In the genomic region with DNA sequence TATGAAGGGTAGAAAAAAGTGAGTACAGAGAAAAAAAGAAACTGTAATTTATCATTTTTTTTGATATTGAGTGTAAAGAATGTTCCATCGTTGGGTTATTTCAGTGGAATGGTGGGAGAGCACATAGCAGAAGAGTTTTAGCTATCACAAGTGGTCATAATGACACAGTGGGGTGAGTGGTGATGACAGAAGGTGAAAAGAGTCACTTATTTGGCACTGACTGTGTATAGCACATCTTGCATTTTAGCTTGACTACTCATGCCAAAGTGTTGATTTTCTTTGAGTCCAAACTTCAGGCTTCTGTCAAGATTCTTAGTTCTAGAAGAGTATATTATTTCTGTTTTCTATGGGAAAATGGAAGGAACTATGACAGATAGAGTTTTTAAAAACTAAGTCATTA, we compare ENCODE assay signal across 25 cellular contexts.
DNase-seq lines count a peak whose midpoint lies in the region; ATAC-seq and TF ChIP-seq lines count a peak whose summit lies in the region.
"Had no signal": no experiment of that assay in that cellular context is flagged by ENCODE, and none has a peak within 500 bp of the region (broad histone marks: within the 10 kb centered on the region; RNA-seq: fewer than 3 reads in every experiment).

No MANE protein-coding gene starts in this region.

- H3K27me3 Mint-ChIP-seq in CD4-positive, alpha-beta T cell = no peaks in the 10 kb centered on the region
- H3K27me3 Mint-ChIP-seq: B cell; CD8-positive, alpha-beta memory T cell had no signal

- no peaks in the 10 kb centered on the region for H3K4me1 Mint-ChIP-seq in CD4-positive, alpha-beta T cell (ENCODE audit: low read depth)
- H3K4me1 Mint-ChIP-seq: CD8-positive, alpha-beta memory T cell had no signal

- no peaks in the 10 kb centered on the region for H3K9me3 Mint-ChIP-seq in CD4-positive, alpha-beta T cell

- no peak for ATAC-seq in CD4-positive, alpha-beta T cell (ENCODE audit: poor library complexity)
- ATAC-seq in HG03378 (IDR thresholded peaks at IDR 0.05; ENCODE audit: unreplicated experiment) = no peak
- ATAC-seq: A549, PC-3 had no signal

- no peak overlapping the region for H3K27ac ChIP-seq in CD4-positive, alpha-beta T cell (ENCODE audit: low read depth, low read length)
- H3K27ac ChIP-seq: A549, C4-2B, SJCRH30 had no signal

- POLR2A ChIA-PET in CD4-positive, alpha-beta T cell (lab: Charles Lee) = no interaction called here

- TF ChIP-seq CTCF in choroid plexus epithelial cell (conservative IDR thresholded peaks at IDR 0.05; ENCODE audit: low read depth, low read length) (no peak), foreskin fibroblast (IDR thresholded peaks at IDR 0.05; ENCODE audit: low read depth, low read length) (no peak)
- no peak for TF ChIP-seq CTCF in CD4-positive, alpha-beta T cell (IDR thresholded peaks at IDR 0.05)

- H3K4me3 ChIP-seq in choroid plexus epithelial cell (ENCODE audit: low read depth, low read length) = no peak overlapping the region
- H3K4me3 ChIP-seq in foreskin fibroblast (ENCODE audit: low read depth in 1 of 2, low read length in 2 of 2) = no peak overlapping the region
- H3K4me3 ChIP-seq in skeletal muscle cell (ENCODE audit: low read depth, low read length) = no peak overlapping the region
- H3K4me3 ChIP-seq: A549, SJCRH30 had no signal

- H3K9me3 ChIP-seq in CD4-positive, alpha-beta T cell (ENCODE audit: control insufficient read depth, low read length) = no peaks in the 10 kb centered on the region
- H3K9me3 ChIP-seq: A549, SJCRH30 had no signal

- DNase-seq in HCEC 1CT (peak; percentile 17), choroid plexus epithelial cell (ENCODE audit: low read depth) (peak; percentile 94), foreskin fibroblast (peak; percentile 5 to 16), skeletal muscle cell (ENCODE audit: low read depth) (peak; percentile 68), SK-N-DZ (ENCODE audit: low spot score) (no peak), cerebellar cortex (ENCODE audit: low spot score) (no peak)
- no peak for DNase-seq in CD4-positive, alpha-beta T cell
- DNase-seq: Calu3; CD8-positive, alpha-beta memory T cell; DMS79 treated with DMSO at 0.1 percent for 48 hours; GF-D8; H7; KBM-7; MV-4-11; NCI-H1105 treated with DMSO at 0.1 percent for 48 hours; NCI-H2029; NCI-H446 treated with DMSO at 0.1 percent for 48 hours; NCI-H82; NK-92 treated with Interleukin-12 subunit alpha and Interleukin-12 subunit beta, amount 100 ng/mL, for 24 hours; PC-3; SJCRH30 had no signal

- H3K27me3 ChIP-seq in CD4-positive, alpha-beta T cell (ENCODE audit: control insufficient read depth, insufficient read depth, low read length) = peaks cover 5% of the 10 kb centered on the region
- H3K27me3 ChIP-seq: SJCRH30 had no signal

- CTCF ChIA-PET in CD4-positive, alpha-beta T cell (lab: Charles Lee) = interaction anchor here (0.5 to 1.4 kb wide), 3 partner anchors 11 to 1888 kb away, joined by 3 read pairs; no protein-coding TSS in a partner anchor

- intact Hi-C loops in CD4-positive, alpha-beta T cell (cut with DNase I, micrococcal nuclease) = no loop called here

- H3K27ac Mint-ChIP-seq in CD4-positive, alpha-beta T cell = no peak overlapping the region
- H3K27ac Mint-ChIP-seq: B cell; CD8-positive, alpha-beta memory T cell had no signal

- H3K36me3 Mint-ChIP-seq in CD4-positive, alpha-beta T cell (ENCODE audit: low read depth) = no peaks in the 10 kb centered on the region
- H3K36me3 Mint-ChIP-seq: CD8-positive, alpha-beta memory T cell had no signal

- H3K4me3 Mint-ChIP-seq in CD4-positive, alpha-beta T cell = no peak overlapping the region
- H3K4me3 Mint-ChIP-seq: B cell; CD8-positive, alpha-beta memory T cell had no signal

Comparison
In these comparisons a context has a peak if more than half of its experiments do, and no peak if none do; other contexts are left out.
1. DNase-seq: peak in HCEC 1CT (single experiment), choroid plexus epithelial cell (single experiment), foreskin fibroblast (2 of 2) and skeletal muscle cell (single experiment); none in CD4-positive, alpha-beta T cell (0 of 10), SK-N-DZ (single experiment) and cerebellar cortex (single experiment).